16 cellular contexts compared by ENCODE assay signal in genomic region chr9:120874226-120874839, GRCh38. TPM values are rescaled to one million over a fixed set of nuclear protein-coding genes. Genes with fewer than 3 reads are reported as not detected.
DNase-seq lines count a peak whose midpoint lies in the region; ATAC-seq, FAIRE-seq and TF ChIP-seq lines count a peak whose summit lies in the region.
"Had no signal": no experiment of that assay in that cellular context is flagged by ENCODE, and none has a peak within 500 bp of the region (broad histone marks: within the 10 kb centered on the region; RNA-seq: fewer than 3 reads in every experiment).

No MANE protein-coding gene starts in this region.

- intact Hi-C loops in PC-9 (cut with micrococcal nuclease; ENCODE audit: unreplicated experiment) = no loop called here

- no peak overlapping the region for H2AFZ ChIP-seq in PC-9

- no peaks in the 10 kb centered on the region for H3K36me3 ChIP-seq in PC-9 (ENCODE audit: low read depth)

- peak overlapping the region; percentile 97 for H3K4me2 ChIP-seq in PC-9

- BruUV-seq in PC-9 (replicated peaks; lab: Mats Ljungman, UMichigan) = no TSS peak

- no peaks in the 10 kb centered on the region for H3K9me2 ChIP-seq in PC-9 (ENCODE audit: insufficient read depth)

- H3K9me3 Mint-ChIP-seq in activated naive CD4-positive, alpha-beta T cell treated with anti-CD3 and anti-CD28 coated beads, Interleukin-2, amount 10 ng/mL, durations not matched to agents 7 days and 5 days = no peaks in the 10 kb centered on the region
- no peaks in the 10 kb centered on the region for H3K9me3 Mint-ChIP-seq in brain
- H3K9me3 Mint-ChIP-seq in stimulated activated naive CD8-positive, alpha-beta T cell treated with anti-CD3 and anti-CD28 coated beads, Interleukin-15, amount 100 ng/mL, for 72 hours = no peaks in the 10 kb centered on the region

- FAIRE-seq in GM19239 (lab: Jason Lieb, UNC) = no peak
- FAIRE-seq: islet of Langerhans had no signal

- H3K27ac ChIP-seq in PC-9 = peak overlapping the region; percentile 35
- H3K27ac ChIP-seq: SJCRH30 had no signal

- H3K36me3 Mint-ChIP-seq in activated naive CD4-positive, alpha-beta T cell treated with anti-CD3 and anti-CD28 coated beads, Interleukin-2, amount 10 ng/mL, durations not matched to agents 7 days and 5 days = peaks cover 63% of the 10 kb centered on the region
- peaks cover 3% of the 10 kb centered on the region for H3K36me3 Mint-ChIP-seq in brain

- H3K4me3 Mint-ChIP-seq in activated naive CD4-positive, alpha-beta T cell treated with anti-CD3 and anti-CD28 coated beads, Interleukin-2, amount 10 ng/mL, durations not matched to agents 7 days and 5 days = peak overlapping the region; percentile 80
- peak overlapping the region in 3 of 5 experiments; percentile 11 to 84 (median 11) for H3K4me3 Mint-ChIP-seq in brain
- peak overlapping the region; percentile 84 to 88 for H3K4me3 Mint-ChIP-seq in stimulated activated naive CD8-positive, alpha-beta T cell treated with anti-CD3 and anti-CD28 coated beads, Interleukin-15, amount 100 ng/mL, for 72 hours

- H3K9me3 ChIP-seq in PC-9 (ENCODE audit: insufficient read depth, low read depth) = no peaks in the 10 kb centered on the region
- H3K9me3 ChIP-seq: adrenal gland, mucosa of descending colon, SJCRH30 had no signal

- H3K4me1 ChIP-seq in PC-9 (replicated peaks; ENCODE audit: insufficient read depth) = peaks cover 49% of the 10 kb centered on the region

- peaks cover 22% of the 10 kb centered on the region for H3K79me2 ChIP-seq in PC-9 (ENCODE audit: low read depth)

- peak overlapping the region; percentile 95 for H3K27ac Mint-ChIP-seq in activated naive CD4-positive, alpha-beta T cell treated with anti-CD3 and anti-CD28 coated beads, Interleukin-2, amount 10 ng/mL, durations not matched to agents 7 days and 5 days
- H3K27ac Mint-ChIP-seq in brain = peak overlapping the region in 3 of 5 experiments; percentile 40 to 59 (median 54)
- H3K27ac Mint-ChIP-seq in stimulated activated naive CD8-positive, alpha-beta T cell treated with anti-CD3 and anti-CD28 coated beads, Interleukin-15, amount 100 ng/mL, for 72 hours = peak overlapping the region; percentile 16 to 91

- no peak for ATAC-seq in stimulated activated naive CD8-positive, alpha-beta T cell treated with anti-CD3 and anti-CD28 coated beads, Interleukin-15, amount 100 ng/mL, for 72 hours
- no peak for ATAC-seq in GM21528 (IDR thresholded peaks at IDR 0.05; ENCODE audit: low FRiP score, unreplicated experiment)
- ATAC-seq: mucosa of descending colon had no signal

- no peaks in the 10 kb centered on the region for H3K27me3 Mint-ChIP-seq in activated naive CD4-positive, alpha-beta T cell treated with anti-CD3 and anti-CD28 coated beads, Interleukin-2, amount 10 ng/mL, durations not matched to agents 7 days and 5 days
- peaks cover 3% of the 10 kb centered on the region for H3K27me3 Mint-ChIP-seq in brain
- H3K27me3 Mint-ChIP-seq in stimulated activated naive CD8-positive, alpha-beta T cell treated with anti-CD3 and anti-CD28 coated beads, Interleukin-15, amount 100 ng/mL, for 72 hours = no peaks in the 10 kb centered on the region

- H4K20me1 ChIP-seq in PC-9 (ENCODE audit: insufficient read depth) = no peaks in the 10 kb centered on the region

- H3K27me3 ChIP-seq in PC-9 (ENCODE audit: insufficient read depth, low read depth) = no peaks in the 10 kb centered on the region
- H3K27me3 ChIP-seq: adrenal gland, foreskin keratinocyte, SJCRH30 had no signal

- TF ChIP-seq CTCF in PC-9 (conservative IDR thresholded peaks at IDR 0.05) = no peak
- TF ChIP-seq CTCF in brain (conservative IDR thresholded peaks at IDR 0.05) = no peak

- peaks cover 41% of the 10 kb centered on the region for H3F3A ChIP-seq in PC-9 (ENCODE audit: insufficient read depth, low read depth)

- H3K4me3 ChIP-seq in PC-9 = no peak overlapping the region
- H3K4me3 ChIP-seq: adrenal gland, mucosa of descending colon, SJCRH30 had no signal

- CTCF ChIA-PET in activated naive CD4-positive, alpha-beta T cell treated with anti-CD3 and anti-CD28 coated beads, Interleukin-2, amount 10 ng/mL, durations not matched to agents 7 days and 5 days (lab: Charles Lee) = interaction anchor here (1.5 to 11.3 kb wide), 4 partner anchors 23 to 63 kb away, joined by 3 to 83 read pairs (median 6); no protein-coding TSS in a partner anchor
- CTCF ChIA-PET in PC-9 (lab: Charles Lee) = interaction anchor here (0.6 kb wide), 1 partner anchor 165 kb away, joined by 4 read pairs; no protein-coding TSS in a partner anchor

- H3K4me1 Mint-ChIP-seq in activated naive CD4-positive, alpha-beta T cell treated with anti-CD3 and anti-CD28 coated beads, Interleukin-2, amount 10 ng/mL, durations not matched to agents 7 days and 5 days = peaks cover 81% of the 10 kb centered on the region
- H3K4me1 Mint-ChIP-seq in brain = peaks cover 19% of the 10 kb centered on the region
- peaks cover 84% of the 10 kb centered on the region for H3K4me1 Mint-ChIP-seq in stimulated activated naive CD8-positive, alpha-beta T cell treated with anti-CD3 and anti-CD28 coated beads, Interleukin-15, amount 100 ng/mL, for 72 hours

- POLR2A ChIA-PET in PC-9 (lab: Charles Lee; ENCODE audit: unreplicated experiment) = interaction anchor here (0.7 kb wide), 1 partner anchor 280 kb away, joined by 7 read pairs; no protein-coding TSS in a partner anchor

- no peak for DNase-seq in activated naive CD4-positive, alpha-beta T cell treated with anti-CD3 and anti-CD28 coated beads, Interleukin-2, amount 10 ng/mL, durations not matched to agents 7 days and 5 days
- DNase-seq in activated naive CD4-positive, alpha-beta T cell (lab: John Stamatoyannopoulos, UW) = no peak
- no peak for DNase-seq in PC-9
- no peak for DNase-seq in stimulated activated naive CD8-positive, alpha-beta T cell treated with anti-CD3 and anti-CD28 coated beads, Interleukin-15, amount 100 ng/mL, for 72 hours
- no peak for DNase-seq in GM19239 (ENCODE audit: insufficient read length, low spot score)
- no peak for DNase-seq in AG08395 (ENCODE audit: low spot score)
- DNase-seq: adrenal gland; EL; mucosa of descending colon; NCI-H748 treated with DMSO at 0.1 percent for 48 hours; SJCRH30; stimulated activated CD4-positive, alpha-beta T cell treated with anti-CD3 and anti-CD28 coated beads, Interleukin-1b, Interleukin-23, amount 100 ng/mL, for 48 hours had no signal

RNA-seq across cellular contexts. Expression of gene PHF19, which starts 2.7 kb away (rescaled TPM):
- total RNA-seq in PC-9 (2021) = 66.4 and 72.9 TPM in 2 replicates
- polyA plus RNA-seq in brain (ENCODE audit: insufficient read depth, low read depth, low replicate concordance) = 109 TPM

RNA-seq across cellular contexts. Expression of gene PSMD5, which starts 31.6 kb away (rescaled TPM):
- total RNA-seq in PC-9 (2021) = 86.4 and 96.2 TPM in 2 replicates
- 29.4 TPM for polyA plus RNA-seq in brain (ENCODE audit: insufficient read depth, low read depth, low replicate concordance)

RNA-seq across cellular contexts. Expression of gene TRAF1, which starts 52.3 kb away (rescaled TPM):
- 2.7 and 2.9 TPM in 2 replicates for total RNA-seq in PC-9 (2021)
- 1.9 TPM for polyA plus RNA-seq in brain (ENCODE audit: insufficient read depth, low read depth, low replicate concordance)

Comparison
In these comparisons a context has a peak if more than half of its experiments do, and no peak if none do; other contexts are left out.
1. H3K4me3 Mint-ChIP-seq: peak in every context shown above with its lines; median percentile 86 in stimulated activated naive CD8-positive, alpha-beta T cell treated with anti-CD3 and anti-CD28 coated beads, Interleukin-15, amount 100 ng/mL, for 72 hours; 80 in activated naive CD4-positive, alpha-beta T cell treated with anti-CD3 and anti-CD28 coated beads, Interleukin-2, amount 10 ng/mL, durations not matched to agents 7 days and 5 days; 11 in brain.